10 cellular contexts compared by ENCODE assay signal in genomic region chr6:75524322-75524972, GRCh38. TPM values are rescaled to one million over a fixed set of nuclear protein-coding genes. Genes with fewer than 3 reads are reported as not detected.
DNase-seq lines count a peak whose midpoint lies in the region; ATAC-seq and TF ChIP-seq lines count a peak whose summit lies in the region.
"Had no signal": no experiment of that assay in that cellular context is flagged by ENCODE, and none has a peak within 500 bp of the region (broad histone marks: within the 10 kb centered on the region; RNA-seq: fewer than 3 reads in every experiment).

No MANE protein-coding gene starts in this region.

- H4K20me1 ChIP-seq in PC-9 (ENCODE audit: insufficient read depth), result no peaks in the 10 kb centered on the region

- H3F3A ChIP-seq in PC-9 (ENCODE audit: insufficient read depth, low read depth), result peaks cover 3% of the 10 kb centered on the region; the same call in 1 of the 2 replicates

- no peaks in the 10 kb centered on the region for H3K36me3 ChIP-seq in PC-9 (ENCODE audit: low read depth)
- no peaks in the 10 kb centered on the region for H3K36me3 ChIP-seq in rectal smooth muscle tissue (ENCODE audit: control insufficient read depth, insufficient read depth, low read length)
- H3K36me3 ChIP-seq: cardiac muscle cell had no signal

- H3K9ac ChIP-seq in rectal smooth muscle tissue (ENCODE audit: low read length), result no peak overlapping the region

- CTCF ChIA-PET in PC-9 (lab: Charles Lee), result interaction anchor here (0.5 to 2.1 kb wide), 6 partner anchors 22 to 316 kb away, joined by 3 to 13 read pairs (median 4); no protein-coding TSS in a partner anchor

- no peaks in the 10 kb centered on the region for H3K9me3 ChIP-seq in PC-9 (ENCODE audit: insufficient read depth, low read depth)

- no peaks in the 10 kb centered on the region for H3K9me2 ChIP-seq in PC-9 (ENCODE audit: insufficient read depth)

- H3K4me3 ChIP-seq in PC-9 (no peak overlapping the region), rectal smooth muscle tissue (ENCODE audit: low read length) (peak overlapping the region; percentile 41)
- H3K4me3 ChIP-seq: cardiac muscle cell had no signal

- H3K4me2 ChIP-seq in PC-9, result peak overlapping the region; percentile 59

- H3K27me3 ChIP-seq in PC-9 (ENCODE audit: insufficient read depth, low read depth), result no peaks in the 10 kb centered on the region
- H3K27me3 ChIP-seq in rectal smooth muscle tissue (ENCODE audit: control insufficient read depth, insufficient read depth, low read length), result no peaks in the 10 kb centered on the region
- H3K27me3 ChIP-seq: cardiac muscle cell had no signal

- H3K4me1 ChIP-seq in PC-9 (replicated peaks; ENCODE audit: insufficient read depth), result peaks cover 12% of the 10 kb centered on the region
- peaks cover 2% of the 10 kb centered on the region for H3K4me1 ChIP-seq in rectal smooth muscle tissue (ENCODE audit: control insufficient read depth, insufficient read depth, low read length)

- no peak for ATAC-seq in GM21576 (IDR thresholded peaks at IDR 0.05; ENCODE audit: unreplicated experiment)
- ATAC-seq in GM19397 (IDR thresholded peaks at IDR 0.05; ENCODE audit: unreplicated experiment), result no peak
- no peak for ATAC-seq in HG03097 (IDR thresholded peaks at IDR 0.05; ENCODE audit: low FRiP score, unreplicated experiment)
- ATAC-seq: T-cell had no signal

- POLR2A ChIA-PET in PC-9 (lab: Charles Lee; ENCODE audit: unreplicated experiment), result interaction anchor here (0.5 to 1.5 kb wide), 3 partner anchors 240 to 1736 kb away, joined by 3 to 8 read pairs (median 5); partner anchors contain the start of gene TMEM30A

- TF ChIP-seq CTCF in PC-9 (conservative IDR thresholded peaks at IDR 0.05), result no peak

- H3K27ac ChIP-seq in PC-9, result no peak overlapping the region
- peak overlapping the region; percentile 37 for H3K27ac ChIP-seq in rectal smooth muscle tissue (ENCODE audit: low read depth, low read length)
- H3K27ac ChIP-seq: cardiac muscle cell had no signal

- no TSS peak for BruUV-seq in PC-9 (replicated peaks; lab: Mats Ljungman, UMichigan)

- H2AFZ ChIP-seq in PC-9, result no peak overlapping the region

- H3K79me2 ChIP-seq in PC-9 (ENCODE audit: low read depth), result no peaks in the 10 kb centered on the region

- DNase-seq in ELR (ENCODE audit: low read depth), result peak; percentile 97
- peak; percentile 68 to 94 for DNase-seq in PC-9
- peak; percentile 65 for DNase-seq in fibroblast of the conjunctiva (ENCODE audit: low read depth)
- DNase-seq in cerebellum (ENCODE audit: low spot score), result no peak
- DNase-seq: T-cell had no signal

- intact Hi-C loops in PC-9 (cut with micrococcal nuclease; ENCODE audit: unreplicated experiment), result loop anchor here (2.0 to 10.0 kb wide), 2 partner anchors 76 to 420 kb away; no protein-coding TSS in a partner anchor

RNA-seq across cellular contexts. Expression of gene FILIP1, which starts 30.8 kb away (rescaled TPM):
- total RNA-seq in PC-9 (2021), result 0.15 TPM in 1 of 2 replicates, not detected in the other
- total RNA-seq in cerebellum, result 1.5 TPM
